Comparison of ENCODE assay signal across 18 cellular contexts in genomic region chr6:41552723-41553122, GRCh38. TPM values are rescaled to one million over a fixed set of nuclear protein-coding genes. Genes with fewer than 3 reads are reported as not detected.
A peak's percentile ranks its signal among the peaks of the same experiment; 100 is the strongest.
DNase-seq lines count a peak whose midpoint lies in the region; ATAC-seq, FAIRE-seq and TF ChIP-seq lines count a peak whose summit lies in the region.
"Had no signal": no experiment of that assay in that cellular context is flagged by ENCODE, and none has a peak within 500 bp of the region (broad histone marks: within the 10 kb centered on the region; RNA-seq: fewer than 3 reads in every experiment).

No MANE protein-coding gene starts in this region.

- TF ChIP-seq RAD21 in neural cell (conservative IDR thresholded peaks at IDR 0.05) = no peak

- H3K9me3 ChIP-seq in HUES6 (ENCODE audit: control insufficient read depth, insufficient read depth, low read depth, low read length) (no peaks in the 10 kb centered on the region), hepatocyte (ENCODE audit: low read depth) (no peaks in the 10 kb centered on the region), neural cell (ENCODE audit: low read length) (no peaks in the 10 kb centered on the region), osteoblast (ENCODE audit: low read depth, low read length) (no peaks in the 10 kb centered on the region), body of pancreas (no peaks in the 10 kb centered on the region)
- H3K9me3 ChIP-seq: BLaER1 had no signal

- H3K4me2 ChIP-seq in hepatocyte = peak overlapping the region; percentile 98
- no peak overlapping the region for H3K4me2 ChIP-seq in neural cell (ENCODE audit: low read length)
- no peak overlapping the region for H3K4me2 ChIP-seq in osteoblast (ENCODE audit: insufficient read depth, low read length)
- H3K4me2 ChIP-seq: BLaER1 had no signal

- H3K9me2 ChIP-seq in hepatocyte (replicated peaks; ENCODE audit: insufficient read depth) (no peaks in the 10 kb centered on the region), neural cell (ENCODE audit: insufficient read depth, low read length) (no peaks in the 10 kb centered on the region)

- no peak for FAIRE-seq in RCC 7860 (lab: Jason Lieb, UNC)
- FAIRE-seq: A204.1, GM12892, GM18507 had no signal

- H3K4me3 ChIP-seq in HUES6 (ENCODE audit: low read depth, low read length) (0 out of 2 replicates have a peak overlapping the region, but pooled peaks have one; percentile 5), hepatocyte (no peak overlapping the region), neural cell (ENCODE audit: low read length) (peak overlapping the region; percentile 93), osteoblast (ENCODE audit: insufficient read depth, low read length) (no peak overlapping the region), body of pancreas (no peak overlapping the region)
- H3K4me3 ChIP-seq: BLaER1 had no signal

- H3F3A ChIP-seq in neural cell (ENCODE audit: insufficient read depth, low read length, poor library complexity, severe bottlenecking) = no peaks in the 10 kb centered on the region

- no peak overlapping the region for H3K9ac ChIP-seq in HUES6 (ENCODE audit: low read length)
- peak overlapping the region; percentile 3 for H3K9ac ChIP-seq in neural cell (ENCODE audit: low read length)
- H3K9ac ChIP-seq: BLaER1 had no signal

- peaks cover 97% of the 10 kb centered on the region for H4K20me1 ChIP-seq in hepatocyte (ENCODE audit: insufficient read depth, poor library complexity, severe bottlenecking)
- peaks cover 54% of the 10 kb centered on the region for H4K20me1 ChIP-seq in neural cell (ENCODE audit: insufficient read depth)
- peaks cover 53% of the 10 kb centered on the region for H4K20me1 ChIP-seq in osteoblast (ENCODE audit: insufficient read depth, low read length)

- DNase-seq in hepatocyte (ENCODE audit: low spot score) = no peak
- peak; percentile 38 for DNase-seq in osteoblast (ENCODE audit: insufficient read length, low spot score, missing footprints)
- DNase-seq in dermis blood vessel endothelial cell = no peak
- no peak for DNase-seq in stimulated activated CD4-positive, alpha-beta T cell treated with anti-CD3 and anti-CD28 coated beads, Interleukin-4, amount 100 ng/mL, for 24 hours
- no peak for DNase-seq in body of pancreas
- no peak for DNase-seq in RCC 7860 (ENCODE audit: low spot score)
- DNase-seq: CD4-positive, alpha-beta memory T cell; DMS153; DMS79; GDM1; GOT3; H9 had no signal

- no peak overlapping the region for H3K27ac ChIP-seq in HUES6 (ENCODE audit: low read depth, low read length)
- H3K27ac ChIP-seq in hepatocyte = no peak overlapping the region
- no peak overlapping the region for H3K27ac ChIP-seq in neural cell (ENCODE audit: low read length)
- no peak overlapping the region for H3K27ac ChIP-seq in osteoblast (ENCODE audit: low read depth, low read length)
- no peak overlapping the region for H3K27ac ChIP-seq in body of pancreas
- H3K27ac ChIP-seq: BLaER1 had no signal

- peaks cover 100% of the 10 kb centered on the region for H3K79me2 ChIP-seq in hepatocyte
- H3K79me2 ChIP-seq in neural cell (replicated peaks; ENCODE audit: insufficient read depth, low read length) = peaks cover 92% of the 10 kb centered on the region
- peaks cover 24% of the 10 kb centered on the region for H3K79me2 ChIP-seq in osteoblast (ENCODE audit: insufficient read depth, low read length)

- intact Hi-C loops in body of pancreas (cut with DNase I) = no loop called here

- no peak for TF ChIP-seq EP300 in neural cell (conservative IDR thresholded peaks at IDR 0.05; ENCODE audit: poor library complexity, severe bottlenecking)

- H3K36me3 ChIP-seq in HUES6 (ENCODE audit: control insufficient read depth, insufficient read depth, low read length) (no peaks in the 10 kb centered on the region), hepatocyte (replicated peaks; ENCODE audit: insufficient read depth, low read depth) (no peaks in the 10 kb centered on the region), neural cell (ENCODE audit: insufficient read depth, low read length) (no peaks in the 10 kb centered on the region), osteoblast (ENCODE audit: insufficient read depth, low read length) (peaks cover 5% of the 10 kb centered on the region), body of pancreas (replicated peaks in 1 of 2; ENCODE audit: insufficient read depth in 1 of 2, low read depth in 2 of 2) (no peaks in the 10 kb centered on the region)

- H2AFZ ChIP-seq in hepatocyte (no peak overlapping the region), neural cell (ENCODE audit: low read depth, low read length) (no peak overlapping the region), osteoblast (ENCODE audit: low read length) (no peak overlapping the region)

- H3K27me3 ChIP-seq in HUES6 (ENCODE audit: control insufficient read depth, insufficient read depth, low read length) (peaks cover 99% of the 10 kb centered on the region), hepatocyte (no peaks in the 10 kb centered on the region), neural cell (ENCODE audit: insufficient read depth, low read depth, low read length) (peaks cover 11% of the 10 kb centered on the region), osteoblast (ENCODE audit: insufficient read depth, low read length) (peaks cover 9% of the 10 kb centered on the region), body of pancreas (no peaks in the 10 kb centered on the region)

- H3K4me1 ChIP-seq in HUES6 (ENCODE audit: control insufficient read depth, insufficient read depth, low read length) (peaks cover 89% of the 10 kb centered on the region), hepatocyte (ENCODE audit: insufficient read depth) (peaks cover 33% of the 10 kb centered on the region), osteoblast (ENCODE audit: insufficient read depth, low read length) (peaks cover 6% of the 10 kb centered on the region), body of pancreas (peaks cover 70% of the 10 kb centered on the region)

- TF ChIP-seq CTCF in hepatocyte (IDR thresholded peaks at IDR 0.05; ENCODE audit: poor library complexity) = no peak
- TF ChIP-seq CTCF in neural cell (IDR thresholded peaks at IDR 0.05; ENCODE audit: poor library complexity, severe bottlenecking) = no peak
- no peak for TF ChIP-seq CTCF in osteoblast (IDR thresholded peaks at IDR 0.05; ENCODE audit: extremely low read depth, low read depth, low read length)
- TF ChIP-seq CTCF in body of pancreas (IDR thresholded peaks at IDR 0.05) = no peak

- WGBS in hepatocyte (ENCODE audit: low lambda C conversion rate, missing lambda C conversion rate) = 85% methylated on average over 10 of the region's 10 CpGs
- WGBS in body of pancreas, 2 donors = 77 to 88% methylated on average over 6 to 10 of the region's 10 CpGs

- no peak for TF ChIP-seq POLR2A in body of pancreas (IDR thresholded peaks at IDR 0.05)

- ATAC-seq in body of pancreas = no peak

TF ChIP-seq in neural cell, 6 proteins besides CTCF, POLR2A, EP300 and RAD21:
- TF ChIP-seq, protein P1, sequence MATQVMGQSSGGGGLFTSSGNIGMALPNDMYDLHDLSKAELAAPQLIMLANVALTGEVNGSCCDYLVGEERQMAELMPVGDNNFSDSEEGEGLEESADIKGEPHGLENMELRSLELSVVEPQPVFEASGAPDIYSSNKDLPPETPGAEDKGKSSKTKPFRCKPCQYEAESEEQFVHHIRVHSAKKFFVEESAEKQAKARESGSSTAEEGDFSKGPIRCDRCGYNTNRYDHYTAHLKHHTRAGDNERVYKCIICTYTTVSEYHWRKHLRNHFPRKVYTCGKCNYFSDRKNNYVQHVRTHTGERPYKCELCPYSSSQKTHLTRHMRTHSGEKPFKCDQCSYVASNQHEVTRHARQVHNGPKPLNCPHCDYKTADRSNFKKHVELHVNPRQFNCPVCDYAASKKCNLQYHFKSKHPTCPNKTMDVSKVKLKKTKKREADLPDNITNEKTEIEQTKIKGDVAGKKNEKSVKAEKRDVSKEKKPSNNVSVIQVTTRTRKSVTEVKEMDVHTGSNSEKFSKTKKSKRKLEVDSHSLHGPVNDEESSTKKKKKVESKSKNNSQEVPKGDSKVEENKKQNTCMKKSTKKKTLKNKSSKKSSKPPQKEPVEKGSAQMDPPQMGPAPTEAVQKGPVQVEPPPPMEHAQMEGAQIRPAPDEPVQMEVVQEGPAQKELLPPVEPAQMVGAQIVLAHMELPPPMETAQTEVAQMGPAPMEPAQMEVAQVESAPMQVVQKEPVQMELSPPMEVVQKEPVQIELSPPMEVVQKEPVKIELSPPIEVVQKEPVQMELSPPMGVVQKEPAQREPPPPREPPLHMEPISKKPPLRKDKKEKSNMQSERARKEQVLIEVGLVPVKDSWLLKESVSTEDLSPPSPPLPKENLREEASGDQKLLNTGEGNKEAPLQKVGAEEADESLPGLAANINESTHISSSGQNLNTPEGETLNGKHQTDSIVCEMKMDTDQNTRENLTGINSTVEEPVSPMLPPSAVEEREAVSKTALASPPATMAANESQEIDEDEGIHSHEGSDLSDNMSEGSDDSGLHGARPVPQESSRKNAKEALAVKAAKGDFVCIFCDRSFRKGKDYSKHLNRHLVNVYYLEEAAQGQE (IDR thresholded peaks at IDR 0.05; ENCODE audit: borderline replicate concordance) = no peak
- TF ChIP-seq TAF1 (IDR thresholded peaks at IDR 0.05; ENCODE audit: low read depth) = no peak
- TF ChIP-seq MXI1 (conservative IDR thresholded peaks at IDR 0.05; ENCODE audit: poor library complexity, severe bottlenecking) = no peak
- TF ChIP-seq POLR2AphosphoS5 (IDR thresholded peaks at IDR 0.05) = no peak
- no peak for TF ChIP-seq SMC3 (conservative IDR thresholded peaks at IDR 0.05; ENCODE audit: poor library complexity)
- no peak for TF ChIP-seq EZH2 (IDR thresholded peaks at IDR 0.05; ENCODE audit: borderline replicate concordance, insufficient read depth, low read length, poor library complexity, severe bottlenecking)

RNA-seq across cellular contexts. Expression of gene FOXP4, which starts 6.5 kb away (rescaled TPM):
- total RNA-seq in hepatocyte (18.0 and 24.3 TPM in 2 replicates), osteoblast (2.9 and 3.3 TPM in 2 replicates), dermis blood vessel endothelial cell (4.4 and 9.2 TPM in 2 replicates), body of pancreas (10 to 100 TPM in 1 of 2 donors, 1 to 10 TPM in 1; 8.6 to 10.5 TPM)
- polyA plus RNA-seq in hepatocyte (79.9 and 87.8 TPM in 2 replicates), neural cell (7.1 and 9.7 TPM in 2 replicates)
- polyA minus RNA-seq in neural cell = 25.9 and 31.2 TPM in 2 replicates

Comparison
In these comparisons a context has a peak if more than half of its experiments do, and no peak if none do; other contexts are left out.
1. H3K4me3 ChIP-seq: peak in HUES6 (single experiment) and neural cell (single experiment); none in hepatocyte (single experiment), osteoblast (single experiment) and body of pancreas (0 of 2).